14 cellular contexts compared by ENCODE assay signal in the genomic region with DNA sequence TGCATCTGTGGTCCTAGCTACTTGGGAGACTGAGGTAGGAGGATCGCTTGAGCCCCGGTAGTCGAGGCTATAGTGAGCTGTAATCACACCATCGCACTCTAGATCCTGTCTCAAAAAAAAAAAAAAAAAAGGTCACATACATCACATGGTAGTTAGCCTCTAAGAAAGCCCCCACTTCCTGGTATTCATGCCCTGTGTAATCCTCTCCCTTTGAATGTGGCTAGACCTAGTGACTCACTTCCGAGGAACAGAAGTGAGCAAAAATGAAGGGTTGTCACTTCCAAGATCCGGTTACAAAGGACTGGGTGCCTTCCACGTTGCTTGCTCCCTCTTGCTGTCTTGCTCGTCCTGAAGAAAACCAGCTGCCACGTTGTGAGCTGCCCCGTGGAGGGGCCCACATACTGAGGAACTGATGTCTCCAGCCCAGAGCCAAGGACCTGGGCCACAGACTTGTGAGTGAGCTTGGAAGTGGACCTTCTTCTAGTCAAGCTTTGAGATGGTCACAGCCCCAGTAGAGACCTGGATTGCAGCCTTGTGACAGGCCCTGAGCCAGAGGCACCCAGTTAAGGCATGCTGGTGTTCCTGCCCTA. TPM values are rescaled to one million over a fixed set of nuclear protein-coding genes. Genes with fewer than 3 reads are reported as not detected.
DNase-seq lines count a peak whose midpoint lies in the region; TF ChIP-seq lines count a peak whose summit lies in the region.
"Had no signal": no experiment of that assay in that cellular context is flagged by ENCODE, and none has a peak within 500 bp of the region (broad histone marks: within the 10 kb centered on the region; RNA-seq: fewer than 3 reads in every experiment).

No MANE protein-coding gene starts in this region.

- H3K27me3 Mint-ChIP-seq in HFFc6 (ENCODE audit: insufficient read depth) = peaks cover 4% of the 10 kb centered on the region
- H3K27me3 Mint-ChIP-seq in CD14-positive monocyte (ENCODE audit: low read depth in 3 of 3) = peaks cover 3 to 7% (median 4%) of the 10 kb centered on the region in 3 donors
- H3K27me3 Mint-ChIP-seq: stimulated activated naive CD8-positive, alpha-beta T cell treated with anti-CD3 and anti-CD28 coated beads, Interleukin-15, Interleukin-2, amounts not matched to agents 100 ng/mL and 50 ng/mL, for 24 hours had no signal

- no peak overlapping the region for H2AFZ ChIP-seq in hepatocyte

- H4K20me1 ChIP-seq in hepatocyte (ENCODE audit: insufficient read depth, poor library complexity, severe bottlenecking) = no peaks in the 10 kb centered on the region

- no peaks in the 10 kb centered on the region for H3K4me1 ChIP-seq in hepatocyte (ENCODE audit: insufficient read depth)

- H3K36me3 Mint-ChIP-seq in HFFc6 (ENCODE audit: low read depth) = no peaks in the 10 kb centered on the region
- no peaks in the 10 kb centered on the region for H3K36me3 Mint-ChIP-seq in CD14-positive monocyte

- H3K27ac Mint-ChIP-seq in HFFc6 (peak overlapping the region; percentile 66; the same call in 1 of the 2 replicates), CD14-positive monocyte (peak overlapping the region in 3 of 7 donors; percentile 23 to 55 (median 33))
- H3K27ac Mint-ChIP-seq: stimulated activated naive CD8-positive, alpha-beta T cell treated with anti-CD3 and anti-CD28 coated beads, Interleukin-15, Interleukin-2, amounts not matched to agents 100 ng/mL and 50 ng/mL, for 24 hours had no signal

- H3K79me2 ChIP-seq in hepatocyte = no peaks in the 10 kb centered on the region

- H3K9me3 Mint-ChIP-seq in HFFc6 (no peaks in the 10 kb centered on the region), CD14-positive monocyte (peaks cover 3 to 13% (median 7%) of the 10 kb centered on the region in 7 donors)
- H3K9me3 Mint-ChIP-seq: stimulated activated naive CD8-positive, alpha-beta T cell treated with anti-CD3 and anti-CD28 coated beads, Interleukin-15, Interleukin-2, amounts not matched to agents 100 ng/mL and 50 ng/mL, for 24 hours had no signal

- intact Hi-C loops in CD14-positive monocyte (cut with micrococcal nuclease) = no loop called here

- H3K4me3 Mint-ChIP-seq in HFFc6 (no peak overlapping the region), CD14-positive monocyte (no peak overlapping the region)
- H3K4me3 Mint-ChIP-seq: stimulated activated naive CD8-positive, alpha-beta T cell treated with anti-CD3 and anti-CD28 coated beads, Interleukin-15, Interleukin-2, amounts not matched to agents 100 ng/mL and 50 ng/mL, for 24 hours had no signal

- H3K27me3 ChIP-seq in hepatocyte = no peaks in the 10 kb centered on the region

- DNase-seq in D341Med (ENCODE audit: low spot score) = peak; percentile 4
- peak; percentile 33 for DNase-seq in HFFc6
- peak; percentile 45 for DNase-seq in UCSD-AML1 (lab: John Stamatoyannopoulos, UW; ENCODE audit: unreplicated experiment)
- peak; percentile 50 for DNase-seq in glomerular endothelial cell (ENCODE audit: extremely low read depth, low read depth, low spot score)
- DNase-seq in anterior cingulate cortex (lab: John Stamatoyannopoulos, UW) = no peak
- no peak for DNase-seq in CD14-positive monocyte (ENCODE audit: low spot score)
- no peak for DNase-seq in kidney glomerular epithelial cell (lab: John Stamatoyannopoulos, UW)
- DNase-seq in hepatocyte (ENCODE audit: low spot score) = no peak
- DNase-seq: COR-L47, NCI-H446, nucleus accumbens had no signal

- H3K36me3 ChIP-seq in hepatocyte (replicated peaks; ENCODE audit: insufficient read depth, low read depth) = no peaks in the 10 kb centered on the region

- 69% methylated on average over 10 of the region's 10 CpGs for WGBS in hepatocyte (ENCODE audit: low lambda C conversion rate, missing lambda C conversion rate)

- no peak overlapping the region for H3K4me2 ChIP-seq in hepatocyte

- no peak overlapping the region for H3K27ac ChIP-seq in hepatocyte

- no peak for TF ChIP-seq CTCF in HFFc6 (IDR thresholded peaks at IDR 0.05)
- TF ChIP-seq CTCF in CD14-positive monocyte (IDR thresholded peaks at IDR 0.05) = no peak
- TF ChIP-seq CTCF in hepatocyte (IDR thresholded peaks at IDR 0.05; ENCODE audit: poor library complexity) = no peak

- peaks cover 52% of the 10 kb centered on the region for H3K4me1 Mint-ChIP-seq in HFFc6 (ENCODE audit: low read depth)
- peaks cover 13% of the 10 kb centered on the region for H3K4me1 Mint-ChIP-seq in CD14-positive monocyte

- no peaks in the 10 kb centered on the region for H3K9me3 ChIP-seq in hepatocyte (ENCODE audit: low read depth)

- no peaks in the 10 kb centered on the region for H3K9me2 ChIP-seq in hepatocyte (replicated peaks; ENCODE audit: insufficient read depth)

- no peak overlapping the region for H3K4me3 ChIP-seq in hepatocyte

RNA-seq across cellular contexts. Expression of gene LCTL, which starts 12.6 kb away (rescaled TPM):
- under 1 TPM; 0.12 to 0.76 (median 0.74) TPM for total RNA-seq in HFFc6 (2021; fragmentation: NEBNext Ultra II Directional; extraction: Animal tissue kit (Norgen Biotek cat#: 25700))
- total RNA-seq in glomerular endothelial cell (0.06 TPM in 1 of 2 replicates, not detected in the other), hepatocyte (not detected in 2 replicates)
- polyA plus RNA-seq in CD14-positive monocyte (not detected), hepatocyte (0.05 and 1.8 TPM in 2 replicates)
- total RNA-seq: activated CD8-positive, alpha-beta memory T cell treated with anti-CD3 and anti-CD28 coated beads for 36 hours; aorta had no signal
- polyA plus RNA-seq: aorta had no signal

Comparison
In these comparisons a context has a peak if more than half of its experiments do, and no peak if none do; other contexts are left out.
1. DNase-seq: peak in D341Med (single experiment), HFFc6 (single experiment), UCSD-AML1 (single experiment) and glomerular endothelial cell (single experiment); none in anterior cingulate cortex (0 of 58), CD14-positive monocyte (single experiment), kidney glomerular epithelial cell (single experiment) and hepatocyte (single experiment).